In genomic region chr1:117368116-117369108, GRCh38 we compare ENCODE assay signal across 1 cellular context.
TF ChIP-seq lines count a peak whose summit lies in the region.

No MANE protein-coding gene starts in this region.

TF ChIP-seq in K562, 482 proteins besides CTCF, POLR2A, EP300 and RAD21 (continued from another document and continues in another):
- TF ChIP-seq, protein P1, sequence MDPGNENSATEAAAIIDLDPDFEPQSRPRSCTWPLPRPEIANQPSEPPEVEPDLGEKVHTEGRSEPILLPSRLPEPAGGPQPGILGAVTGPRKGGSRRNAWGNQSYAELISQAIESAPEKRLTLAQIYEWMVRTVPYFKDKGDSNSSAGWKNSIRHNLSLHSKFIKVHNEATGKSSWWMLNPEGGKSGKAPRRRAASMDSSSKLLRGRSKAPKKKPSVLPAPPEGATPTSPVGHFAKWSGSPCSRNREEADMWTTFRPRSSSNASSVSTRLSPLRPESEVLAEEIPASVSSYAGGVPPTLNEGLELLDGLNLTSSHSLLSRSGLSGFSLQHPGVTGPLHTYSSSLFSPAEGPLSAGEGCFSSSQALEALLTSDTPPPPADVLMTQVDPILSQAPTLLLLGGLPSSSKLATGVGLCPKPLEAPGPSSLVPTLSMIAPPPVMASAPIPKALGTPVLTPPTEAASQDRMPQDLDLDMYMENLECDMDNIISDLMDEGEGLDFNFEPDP (CRISPR knock-in tag; IDR thresholded peaks at IDR 0.05): no peak
- TF ChIP-seq CREB1 (IDR thresholded peaks at IDR 0.05): no peak
- no peak for TF ChIP-seq CREB1 (CRISPR knock-in tag; IDR thresholded peaks at IDR 0.05)
- no peak for TF ChIP-seq TCF7 (IDR thresholded peaks at IDR 0.05; ENCODE audit: borderline replicate concordance)
- TF ChIP-seq ARID3B (CRISPR knock-in tag; IDR thresholded peaks at IDR 0.05; ENCODE audit: borderline replicate concordance): no peak
- no peak for TF ChIP-seq MYBL2 (IDR thresholded peaks at IDR 0.05; ENCODE audit: low read depth)
- TF ChIP-seq MYBL2 (CRISPR knock-in tag; IDR thresholded peaks at IDR 0.05; ENCODE audit: borderline replicate concordance): no peak
- peak; percentile 87 for TF ChIP-seq BACH1 (tag; IDR thresholded peaks at IDR 0.05)
- no peak; the same call in 1 of the 2 replicates for TF ChIP-seq MYC (IDR thresholded peaks at IDR 0.05; ENCODE audit: low read depth, low read length)
- TF ChIP-seq MYC (CRISPR knock-in tag; IDR thresholded peaks at IDR 0.05; ENCODE audit: borderline replicate concordance, low read depth): no peak
- TF ChIP-seq SAP30 (IDR thresholded peaks at IDR 0.05; ENCODE audit: borderline replicate concordance, insufficient read depth, low read depth, low read length, poor library complexity, severe bottlenecking): peak; percentile 47
- TF ChIP-seq ELF2 (CRISPR knock-in tag; IDR thresholded peaks at IDR 0.05): no peak
- no peak for TF ChIP-seq SP1 (CRISPR knock-in tag; IDR thresholded peaks at IDR 0.05)
- TF ChIP-seq PPARD (CRISPR knock-in tag; IDR thresholded peaks at IDR 0.05): no peak
- no peak for TF ChIP-seq NFYB (IDR thresholded peaks at IDR 0.05; ENCODE audit: extremely low read depth, insufficient read length)
- TF ChIP-seq, protein P2, sequence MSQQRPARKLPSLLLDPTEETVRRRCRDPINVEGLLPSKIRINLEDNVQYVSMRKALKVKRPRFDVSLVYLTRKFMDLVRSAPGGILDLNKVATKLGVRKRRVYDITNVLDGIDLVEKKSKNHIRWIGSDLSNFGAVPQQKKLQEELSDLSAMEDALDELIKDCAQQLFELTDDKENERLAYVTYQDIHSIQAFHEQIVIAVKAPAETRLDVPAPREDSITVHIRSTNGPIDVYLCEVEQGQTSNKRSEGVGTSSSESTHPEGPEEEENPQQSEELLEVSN (IDR thresholded peaks at IDR 0.05; ENCODE audit: borderline replicate concordance in 1 of 2, extremely low read depth in 1 of 2, insufficient read depth in 1 of 2, insufficient read length in 1 of 2, low read depth in 1 of 2, low read length in 1 of 2, poor library complexity in 1 of 2, severe bottlenecking in 1 of 2): peak in 1 of 2 experiments; percentile 25
- TF ChIP-seq ZNF121 (CRISPR knock-in tag; conservative IDR thresholded peaks at IDR 0.05): no peak
- no peak for TF ChIP-seq TAF7 (tag; IDR thresholded peaks at IDR 0.05)
- no peak for TF ChIP-seq POLR2G (IDR thresholded peaks at IDR 0.05; ENCODE audit: low read depth, low read length)
- 0 out of 2 replicates have a peak, but pooled peaks have one; percentile 37 for TF ChIP-seq ZBTB2 (IDR thresholded peaks at IDR 0.05)
- TF ChIP-seq XRCC3 (IDR thresholded peaks at IDR 0.05): no peak
- no peak for TF ChIP-seq PHF21A (IDR thresholded peaks at IDR 0.05; ENCODE audit: borderline replicate concordance, low read depth)
- TF ChIP-seq PTTG1 (tag; IDR thresholded peaks at IDR 0.05; ENCODE audit: low read depth): no peak
- no peak for TF ChIP-seq ZNF311 (CRISPR knock-in tag; IDR thresholded peaks at IDR 0.05)
- TF ChIP-seq, protein P3, sequence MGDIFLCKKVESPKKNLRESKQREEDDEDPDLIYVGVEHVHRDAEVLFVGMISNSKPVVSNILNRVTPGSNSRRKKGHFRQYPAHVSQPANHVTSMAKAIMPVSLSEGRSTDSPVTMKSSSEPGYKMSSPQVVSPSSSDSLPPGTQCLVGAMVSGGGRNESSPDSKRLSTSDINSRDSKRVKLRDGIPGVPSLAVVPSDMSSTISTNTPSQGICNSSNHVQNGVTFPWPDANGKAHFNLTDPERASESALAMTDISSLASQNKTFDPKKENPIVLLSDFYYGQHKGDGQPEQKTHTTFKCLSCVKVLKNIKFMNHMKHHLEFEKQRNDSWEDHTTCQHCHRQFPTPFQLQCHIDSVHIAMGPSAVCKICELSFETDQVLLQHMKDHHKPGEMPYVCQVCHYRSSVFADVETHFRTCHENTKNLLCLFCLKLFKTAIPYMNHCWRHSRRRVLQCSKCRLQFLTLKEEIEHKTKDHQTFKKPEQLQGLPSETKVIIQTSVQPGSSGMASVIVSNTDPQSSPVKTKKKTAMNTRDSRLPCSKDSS (IDR thresholded peaks at IDR 0.05; ENCODE audit: low read depth, partially characterized antibody): no peak
- no peak for TF ChIP-seq SRSF1 (IDR thresholded peaks at IDR 0.05; ENCODE audit: low read depth, low read length)
- TF ChIP-seq CREM (IDR thresholded peaks at IDR 0.05; ENCODE audit: low read depth): no peak
- no peak for TF ChIP-seq POLR2H (tag; IDR thresholded peaks at IDR 0.05; ENCODE audit: low read depth)
- TF ChIP-seq, protein P4, sequence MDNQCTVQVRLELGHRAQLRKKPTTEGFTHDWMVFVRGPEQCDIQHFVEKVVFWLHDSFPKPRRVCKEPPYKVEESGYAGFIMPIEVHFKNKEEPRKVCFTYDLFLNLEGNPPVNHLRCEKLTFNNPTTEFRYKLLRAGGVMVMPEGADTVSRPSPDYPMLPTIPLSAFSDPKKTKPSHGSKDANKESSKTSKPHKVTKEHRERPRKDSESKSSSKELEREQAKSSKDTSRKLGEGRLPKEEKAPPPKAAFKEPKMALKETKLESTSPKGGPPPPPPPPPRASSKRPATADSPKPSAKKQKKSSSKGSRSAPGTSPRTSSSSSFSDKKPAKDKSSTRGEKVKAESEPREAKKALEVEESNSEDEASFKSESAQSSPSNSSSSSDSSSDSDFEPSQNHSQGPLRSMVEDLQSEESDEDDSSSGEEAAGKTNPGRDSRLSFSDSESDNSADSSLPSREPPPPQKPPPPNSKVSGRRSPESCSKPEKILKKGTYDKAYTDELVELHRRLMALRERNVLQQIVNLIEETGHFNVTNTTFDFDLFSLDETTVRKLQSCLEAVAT (IDR thresholded peaks at IDR 0.05): peak; percentile 33 to 40; a peak in 1 of 4 replicates
- TF ChIP-seq ZNF778 (CRISPR knock-in tag; IDR thresholded peaks at IDR 0.05): no peak
- no peak for TF ChIP-seq MEF2A (IDR thresholded peaks at IDR 0.05; ENCODE audit: control insufficient read depth, low read depth, low read length)
- TF ChIP-seq EHMT2 (IDR thresholded peaks at IDR 0.05): peak; percentile 62; the same call in 1 of the 2 replicates
- no peak for TF ChIP-seq ELK1 (CRISPR knock-in tag; IDR thresholded peaks at IDR 0.05)
- TF ChIP-seq TRIM28 (IDR thresholded peaks at IDR 0.05): no peak
- no peak for TF ChIP-seq NCOA1 (IDR thresholded peaks at IDR 0.05; ENCODE audit: low read depth)
- no peak for TF ChIP-seq HNRNPLL (IDR thresholded peaks at IDR 0.05; ENCODE audit: low read depth, low read length, poor library complexity, severe bottlenecking)
- no peak for TF ChIP-seq EZH2 (IDR thresholded peaks at IDR 0.05; ENCODE audit: borderline replicate concordance, low read depth, low read length)
- TF ChIP-seq SMAD2 (IDR thresholded peaks at IDR 0.05; ENCODE audit: low read depth, low read length): no peak
- TF ChIP-seq ZNF398 (CRISPR knock-in tag; IDR thresholded peaks at IDR 0.05): no peak
- TF ChIP-seq, protein P5, sequence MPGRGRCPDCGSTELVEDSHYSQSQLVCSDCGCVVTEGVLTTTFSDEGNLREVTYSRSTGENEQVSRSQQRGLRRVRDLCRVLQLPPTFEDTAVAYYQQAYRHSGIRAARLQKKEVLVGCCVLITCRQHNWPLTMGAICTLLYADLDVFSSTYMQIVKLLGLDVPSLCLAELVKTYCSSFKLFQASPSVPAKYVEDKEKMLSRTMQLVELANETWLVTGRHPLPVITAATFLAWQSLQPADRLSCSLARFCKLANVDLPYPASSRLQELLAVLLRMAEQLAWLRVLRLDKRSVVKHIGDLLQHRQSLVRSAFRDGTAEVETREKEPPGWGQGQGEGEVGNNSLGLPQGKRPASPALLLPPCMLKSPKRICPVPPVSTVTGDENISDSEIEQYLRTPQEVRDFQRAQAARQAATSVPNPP (IDR thresholded peaks at IDR 0.05; ENCODE audit: borderline replicate concordance, insufficient read depth, insufficient read length): no peak
- TF ChIP-seq HMG20B (CRISPR knock-in tag; IDR thresholded peaks at IDR 0.05): no peak
- TF ChIP-seq PTBP1 (IDR thresholded peaks at IDR 0.05; ENCODE audit: low read depth, low read length): no peak
- TF ChIP-seq ID3 (CRISPR knock-in tag; IDR thresholded peaks at IDR 0.05): no peak
- no peak for TF ChIP-seq ID3 (tag; IDR thresholded peaks at IDR 0.05)
- TF ChIP-seq, protein P6, sequence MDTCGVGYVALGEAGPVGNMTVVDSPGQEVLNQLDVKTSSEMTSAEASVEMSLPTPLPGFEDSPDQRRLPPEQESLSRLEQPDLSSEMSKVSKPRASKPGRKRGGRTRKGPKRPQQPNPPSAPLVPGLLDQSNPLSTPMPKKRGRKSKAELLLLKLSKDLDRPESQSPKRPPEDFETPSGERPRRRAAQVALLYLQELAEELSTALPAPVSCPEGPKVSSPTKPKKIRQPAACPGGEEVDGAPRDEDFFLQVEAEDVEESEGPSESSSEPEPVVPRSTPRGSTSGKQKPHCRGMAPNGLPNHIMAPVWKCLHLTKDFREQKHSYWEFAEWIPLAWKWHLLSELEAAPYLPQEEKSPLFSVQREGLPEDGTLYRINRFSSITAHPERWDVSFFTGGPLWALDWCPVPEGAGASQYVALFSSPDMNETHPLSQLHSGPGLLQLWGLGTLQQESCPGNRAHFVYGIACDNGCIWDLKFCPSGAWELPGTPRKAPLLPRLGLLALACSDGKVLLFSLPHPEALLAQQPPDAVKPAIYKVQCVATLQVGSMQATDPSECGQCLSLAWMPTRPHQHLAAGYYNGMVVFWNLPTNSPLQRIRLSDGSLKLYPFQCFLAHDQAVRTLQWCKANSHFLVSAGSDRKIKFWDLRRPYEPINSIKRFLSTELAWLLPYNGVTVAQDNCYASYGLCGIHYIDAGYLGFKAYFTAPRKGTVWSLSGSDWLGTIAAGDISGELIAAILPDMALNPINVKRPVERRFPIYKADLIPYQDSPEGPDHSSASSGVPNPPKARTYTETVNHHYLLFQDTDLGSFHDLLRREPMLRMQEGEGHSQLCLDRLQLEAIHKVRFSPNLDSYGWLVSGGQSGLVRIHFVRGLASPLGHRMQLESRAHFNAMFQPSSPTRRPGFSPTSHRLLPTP (IDR thresholded peaks at IDR 0.05; ENCODE audit: borderline replicate concordance, extremely low read depth, insufficient read length): no peak
- TF ChIP-seq MED1 (CRISPR knock-in tag; IDR thresholded peaks at IDR 0.05; ENCODE audit: borderline replicate concordance): no peak
- TF ChIP-seq POLR3A (IDR thresholded peaks at IDR 0.05; ENCODE audit: borderline replicate concordance, extremely low read depth, insufficient read depth, insufficient read length): no peak
- TF ChIP-seq CBFA2T3 (IDR thresholded peaks at IDR 0.05): no peak
- TF ChIP-seq STAG1 (CRISPR knock-in tag; IDR thresholded peaks at IDR 0.05; ENCODE audit: borderline replicate concordance): no peak
- TF ChIP-seq TARDBP (IDR thresholded peaks at IDR 0.05): no peak
- TF ChIP-seq JUND (IDR thresholded peaks at IDR 0.05; ENCODE audit: borderline replicate concordance, low read depth, low read length): peak; percentile 48; the same call in 1 of the 2 replicates
- peak; percentile 42; the same call in 1 of the 3 replicates for TF ChIP-seq JUND (tag; IDR thresholded peaks at IDR 0.05; ENCODE audit: borderline replicate concordance, low read depth, low read length)
- TF ChIP-seq TCF7L2 (IDR thresholded peaks at IDR 0.05; ENCODE audit: low read depth, low read length): no peak
- TF ChIP-seq ZNF134 (CRISPR knock-in tag; conservative IDR thresholded peaks at IDR 0.05): no peak
